ENCODE assay signal across 23 cellular contexts in the genomic region with DNA sequence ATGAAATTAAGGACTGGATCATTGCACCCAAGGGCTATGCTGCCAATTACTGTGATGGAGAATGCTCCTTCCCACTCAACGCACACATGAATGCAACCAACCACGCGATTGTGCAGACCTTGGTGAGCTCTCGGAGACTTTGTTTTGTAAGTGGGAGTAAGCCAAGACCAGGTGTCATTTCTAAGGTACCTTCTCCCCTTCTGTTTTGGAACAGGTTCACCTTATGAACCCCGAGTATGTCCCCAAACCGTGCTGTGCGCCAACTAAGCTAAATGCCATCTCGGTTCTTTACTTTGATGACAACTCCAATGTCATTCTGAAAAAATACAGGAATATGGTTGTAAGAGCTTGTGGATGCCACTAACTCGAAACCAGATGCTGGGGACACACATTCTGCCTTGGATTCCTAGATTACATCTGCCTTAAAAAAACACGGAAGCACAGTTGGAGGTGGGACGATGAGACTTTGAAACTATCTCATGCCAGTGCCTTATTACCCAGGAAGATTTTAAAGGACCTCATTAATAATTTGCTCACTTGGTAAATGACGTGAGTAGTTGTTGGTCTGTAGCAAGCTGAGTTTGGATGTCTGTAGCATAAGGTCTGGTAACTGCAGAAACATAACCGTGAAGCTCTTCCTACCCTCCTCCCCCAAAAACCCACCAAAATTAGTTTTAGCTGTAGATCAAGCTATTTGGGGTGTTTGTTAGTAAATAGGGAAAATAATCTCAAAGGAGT.
"Had no signal": no experiment of that assay in that cellular context is flagged by ENCODE, and none has a peak within 500 bp of the region (broad histone marks: within the 10 kb centered on the region; RNA-seq: fewer than 3 reads in every experiment).

No MANE protein-coding gene starts in this region.

- H3K4me1 ChIP-seq: uterus had no signal

- H3K36me3 ChIP-seq: uterus had no signal

- H3K4me3 ChIP-seq: hepatocyte, ovary, skin epidermis, uterus had no signal

- DNase-seq: activated CD4-positive, alpha-beta T cell treated with anti-CD3 and anti-CD28 coated beads for 48 hours; activated CD4-positive, alpha-beta T cell treated with anti-CD3 and anti-CD28 coated beads, Interleukin-2, amount 50 U/mL, for 48 hours; activated CD8-positive, alpha-beta memory T cell treated with anti-CD3 and anti-CD28 coated beads for 24 hours; activated effector memory CD4-positive, alpha-beta T cell treated with Interleukin-2 at 50 U/mL for 16 hours; activated naive CD4-positive, alpha-beta T cell treated with Interleukin-2 at 50 U/mL for 16 hours; anterior cingulate cortex; dermis blood vessel endothelial cell; effector CD4-positive, alpha-beta T cell; islet precursor cell; left colon; naive B cell; ovary; stimulated activated CD4-positive, alpha-beta T cell treated with anti-CD3 and anti-CD28 coated beads, Interleukin-12 subunit alpha, Interleukin-12 subunit beta, amount 100 ng/mL, for 4 hours; stimulated activated CD4-positive, alpha-beta T cell treated with anti-CD3 and anti-CD28 coated beads, Interleukin-4, amount 100 ng/mL, for 1 hour; substantia nigra; T1000; uterus; WERI-Rb-1 had no signal

- H3K27me3 ChIP-seq: hepatocyte, ovary, uterus had no signal

- ATAC-seq: activated CD4-positive, CD25-positive, alpha-beta regulatory T cell treated with anti-CD3 and anti-CD28 coated beads, Interleukin-2, amount 50 U/mL, for 24 hours; left colon; sciatic nerve; stimulated activated effector memory CD8-positive, alpha-beta T cell treated with anti-CD3 and anti-CD28 coated beads, Interleukin-12 subunit alpha, Interleukin-12 subunit beta, amount 100 ng/mL, for 72 hours had no signal

- H3K27ac ChIP-seq: hepatocyte, ovary, skin epidermis, uterus, WERI-Rb-1 had no signal

- H3K9me3 ChIP-seq: ovary, uterus had no signal
